ENCODE assay signal across 10 cellular contexts in the genomic region with DNA sequence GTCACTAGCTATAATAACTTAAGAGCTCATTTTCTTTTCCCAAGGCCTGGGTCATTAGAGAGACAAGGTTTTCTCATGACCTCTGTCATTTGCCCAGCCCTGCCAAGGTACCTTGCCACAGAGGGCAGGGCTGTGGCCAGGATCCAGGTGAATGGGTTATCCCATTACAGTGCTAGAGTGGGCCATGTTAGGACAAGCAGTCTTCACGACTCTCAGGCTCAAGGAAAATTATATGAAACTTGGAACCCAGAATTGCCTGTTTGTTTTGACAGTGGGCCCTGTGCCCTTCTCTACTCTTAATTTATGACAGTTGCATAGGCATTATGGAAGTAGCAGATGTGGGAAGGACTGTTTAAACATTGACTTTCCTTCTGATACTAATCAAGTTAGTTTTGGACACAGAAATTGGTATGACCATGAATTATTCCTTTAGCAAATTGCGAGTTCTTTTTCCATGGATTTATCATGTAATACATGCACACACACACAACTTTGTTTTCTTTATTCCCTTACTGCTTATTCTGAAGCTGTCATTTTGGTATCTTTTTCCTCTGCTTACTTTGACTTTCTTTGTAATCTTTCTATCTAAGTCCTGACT. TPM values are rescaled to one million over a fixed set of nuclear protein-coding genes. Genes with fewer than 3 reads are reported as not detected.
DNase-seq lines count a peak whose midpoint lies in the region; ATAC-seq, FAIRE-seq and TF ChIP-seq lines count a peak whose summit lies in the region.
"Had no signal": no experiment of that assay in that cellular context is flagged by ENCODE, and none has a peak within 500 bp of the region (broad histone marks: within the 10 kb centered on the region; RNA-seq: fewer than 3 reads in every experiment).

No MANE protein-coding gene starts in this region.

- H3K4me2 ChIP-seq in HepG2 (ENCODE audit: low read depth, low read length) = peak overlapping the region; percentile 15; the same call in 1 of the 2 replicates

- CTCF ChIA-PET in HepG2 (lab: Yijun Ruan, JAX; ENCODE audit: low intra/inter-chr PET ratio, low total read pairs) = no interaction called here

- H3K27me3 ChIP-seq in HepG2 (ENCODE audit: control insufficient read depth in 1 of 2, insufficient read depth in 2 of 2, low read length in 2 of 2) (no peaks in the 10 kb centered on the region), vagina (no peaks in the 10 kb centered on the region)

- H3K4me1 Mint-ChIP-seq in stimulated activated naive CD8-positive, alpha-beta T cell treated with anti-CD3 and anti-CD28 coated beads, Interleukin-15, Interleukin-2, amounts not matched to agents 100 ng/mL and 50 ng/mL, for 24 hours (ENCODE audit: low read depth) = peaks cover 28% of the 10 kb centered on the region
- peaks cover 16% of the 10 kb centered on the region for H3K4me1 Mint-ChIP-seq in mesothelial cell of epicardium

- no peak overlapping the region for H3K4me3 ChIP-seq in HepG2 (replicated peaks in 1 of 3; ENCODE audit: insufficient read depth in 1 of 3, low read depth in 2 of 3, low read length in 3 of 3)
- no peak overlapping the region for H3K4me3 ChIP-seq in vagina

- H3K9me3 ChIP-seq in HepG2 (ENCODE audit: low read length) (no peaks in the 10 kb centered on the region), vagina (no peaks in the 10 kb centered on the region)

- no peaks in the 10 kb centered on the region for H3K9me3 Mint-ChIP-seq in stimulated activated naive CD8-positive, alpha-beta T cell treated with anti-CD3 and anti-CD28 coated beads, Interleukin-15, Interleukin-2, amounts not matched to agents 100 ng/mL and 50 ng/mL, for 24 hours
- no peaks in the 10 kb centered on the region for H3K9me3 Mint-ChIP-seq in activated naive CD4-positive, alpha-beta T cell treated with anti-CD3 and anti-CD28 coated beads, Interleukin-2, amount 50 U/mL, for 72 hours
- H3K9me3 Mint-ChIP-seq in mesothelial cell of epicardium = no peaks in the 10 kb centered on the region

- H3K36me3 Mint-ChIP-seq in stimulated activated naive CD8-positive, alpha-beta T cell treated with anti-CD3 and anti-CD28 coated beads, Interleukin-15, Interleukin-2, amounts not matched to agents 100 ng/mL and 50 ng/mL, for 24 hours (ENCODE audit: low read depth) = no peaks in the 10 kb centered on the region
- peaks cover 0 to 15% of the 10 kb centered on the region in 2 donors for H3K36me3 Mint-ChIP-seq in activated naive CD4-positive, alpha-beta T cell treated with anti-CD3 and anti-CD28 coated beads, Interleukin-2, amount 50 U/mL, for 72 hours
- no peaks in the 10 kb centered on the region for H3K36me3 Mint-ChIP-seq in mesothelial cell of epicardium

- POLR2A ChIA-PET in HepG2 (lab: Yijun Ruan, JAX) = interaction anchor here (0.9 to 2.3 kb wide), 6 partner anchors 8 to 76 kb away, joined by 3 to 8 read pairs (median 4); a partner anchor contains a TSS

- in situ Hi-C loops in HepG2 (cut with HindIII; ENCODE audit: extremely low pct_ligation_motif_present, low pct_unique_long_range_greater_than_20kb) = loop anchor here (10.0 kb wide), 1 partner anchor 76 kb away; no protein-coding TSS in a partner anchor

- H3K9ac ChIP-seq in HepG2 (ENCODE audit: insufficient read depth, low read depth, low read length) = peak overlapping the region; percentile 13; the same call in 1 of the 2 replicates

- TF ChIP-seq RAD21 in HepG2 (CRISPR knock-in tag; IDR thresholded peaks at IDR 0.05) = no peak

- DNase-seq in stimulated activated naive CD8-positive, alpha-beta T cell treated with anti-CD3 and anti-CD28 coated beads, Interleukin-15, Interleukin-2, amounts not matched to agents 100 U/mL and 50 U/mL, for 24 hours = no peak
- DNase-seq in activated naive CD4-positive, alpha-beta T cell treated with anti-CD3 and anti-CD28 coated beads, Interleukin-2, amount 50 U/mL, for 72 hours (ENCODE audit: low spot score in 2 of 2) = no peak
- DNase-seq in HepG2 (ENCODE audit: low spot score) = no peak
- no peak for DNase-seq in vagina (ENCODE audit: extremely low spot score in 2 of 2)
- DNase-seq in mesothelial cell of epicardium (ENCODE audit: low spot score in 2 of 2, unreplicated experiment in 2 of 2) = no peak
- no peak for DNase-seq in kidney glomerular epithelial cell (lab: John Stamatoyannopoulos, UW)
- no peak for DNase-seq in NAMALWA (ENCODE audit: low spot score)
- DNase-seq: activated effector memory CD4-positive, alpha-beta T cell treated with Interleukin-2 at 50 U/mL for 16 hours; NK-92 treated with Interleukin-12 subunit alpha and Interleukin-12 subunit beta, amount 100 ng/mL, for 24 hours had no signal

- H3K4me1 ChIP-seq in HepG2 (ENCODE audit: insufficient read depth, low read length) (peaks cover 74% of the 10 kb centered on the region), vagina (peaks cover 45% of the 10 kb centered on the region)

- no peak for FAIRE-seq in HepG2 (lab: Jason Lieb, UNC)

- intact Hi-C loops in HepG2 (cut with micrococcal nuclease; ENCODE audit: unreplicated experiment) (loop anchor here (1.0 to 10.0 kb wide), 4 partner anchors 26 to 64 kb away; a partner anchor contains a TSS), vagina (cut with DNase I) (no loop called here)

- H2AFZ ChIP-seq in HepG2 (ENCODE audit: low read length) = no peak overlapping the region

- WGBS in HepG2 (ENCODE audit: low lambda C conversion rate) = 98% methylated on average over 2 of the region's 2 CpGs

- no peak overlapping the region for H3K4me3 Mint-ChIP-seq in stimulated activated naive CD8-positive, alpha-beta T cell treated with anti-CD3 and anti-CD28 coated beads, Interleukin-15, Interleukin-2, amounts not matched to agents 100 ng/mL and 50 ng/mL, for 24 hours
- H3K4me3 Mint-ChIP-seq in mesothelial cell of epicardium = no peak overlapping the region

- no TSS peak for BruUV-seq in HepG2 (replicated peaks; lab: Mats Ljungman, UMichigan)

- no peaks in the 10 kb centered on the region; the same call in 1 of the 2 replicates for H4K20me1 ChIP-seq in HepG2 (ENCODE audit: insufficient read depth, low read length)

- H3K27ac Mint-ChIP-seq in stimulated activated naive CD8-positive, alpha-beta T cell treated with anti-CD3 and anti-CD28 coated beads, Interleukin-15, Interleukin-2, amounts not matched to agents 100 ng/mL and 50 ng/mL, for 24 hours = peak overlapping the region; percentile 73
- H3K27ac Mint-ChIP-seq in activated naive CD4-positive, alpha-beta T cell treated with anti-CD3 and anti-CD28 coated beads, Interleukin-2, amount 50 U/mL, for 72 hours = peak overlapping the region; percentile 76 to 83
- H3K27ac Mint-ChIP-seq in mesothelial cell of epicardium = no peak overlapping the region

- no peak for TF ChIP-seq CTCF in HepG2 (CRISPR knock-in tag; IDR thresholded peaks at IDR 0.05)
- TF ChIP-seq CTCF in vagina (IDR thresholded peaks at IDR 0.05) = no peak
- no peak for TF ChIP-seq CTCF in mesothelial cell of epicardium (IDR thresholded peaks at IDR 0.05; ENCODE audit: unreplicated experiment)

- no peaks in the 10 kb centered on the region for H3K27me3 Mint-ChIP-seq in stimulated activated naive CD8-positive, alpha-beta T cell treated with anti-CD3 and anti-CD28 coated beads, Interleukin-15, Interleukin-2, amounts not matched to agents 100 ng/mL and 50 ng/mL, for 24 hours
- no peaks in the 10 kb centered on the region for H3K27me3 Mint-ChIP-seq in mesothelial cell of epicardium (ENCODE audit: low read depth)

- peak overlapping the region; percentile 51 for H3K27ac ChIP-seq in HepG2 (ENCODE audit: extremely low read length, insufficient read depth, low read length)
- H3K27ac ChIP-seq in vagina = peak overlapping the region; percentile 33

- no peak for TF ChIP-seq EP300 in HepG2 (IDR thresholded peaks at IDR 0.05; ENCODE audit: low read depth in 2 of 2, low read length in 2 of 2)
- no peak for TF ChIP-seq EP300 in HepG2 (CRISPR knock-in tag; IDR thresholded peaks at IDR 0.05; ENCODE audit: borderline replicate concordance)

- no peak for ATAC-seq in stimulated activated naive CD8-positive, alpha-beta T cell treated with anti-CD3 and anti-CD28 coated beads, Interleukin-15, Interleukin-2, amounts not matched to agents 100 U/mL and 50 U/mL, for 24 hours
- no peak for ATAC-seq in activated naive CD4-positive, alpha-beta T cell treated with anti-CD3 and anti-CD28 coated beads, Interleukin-2, amount 50 U/mL, for 72 hours
- ATAC-seq in HepG2 = peak; percentile 34

- peaks cover 12 to 49% of the 10 kb centered on the region in 2 experiments for H3K36me3 ChIP-seq in HepG2 (replicated peaks in 1 of 2; ENCODE audit: control insufficient read depth in 1 of 2, insufficient read depth in 2 of 2, low read length in 2 of 2)
- no peaks in the 10 kb centered on the region for H3K36me3 ChIP-seq in vagina

- H3K79me2 ChIP-seq in HepG2 (ENCODE audit: insufficient read depth, low read length) = peaks cover 31% of the 10 kb centered on the region

- TF ChIP-seq POLR2A in HepG2 (IDR thresholded peaks at IDR 0.05; ENCODE audit: insufficient read depth in 1 of 2, low read depth in 2 of 2, low read length in 2 of 2) (no peak), vagina (IDR thresholded peaks at IDR 0.05) (no peak)

RNA-seq across cellular contexts. Expression of a gene that starts 41.8 kb away (rescaled TPM):
- total RNA-seq in activated naive CD4-positive, alpha-beta T cell treated with anti-CD3 and anti-CD28 coated beads, Interleukin-2, amount 50 U/mL, for 72 hours = 1 to 10 TPM in 1 of 2 donors, under 1 TPM in 1; 0.77 to 3.1 TPM
- 10.2 and 15.8 TPM in 2 replicates for total RNA-seq in HepG2 (2016; rRNA removed; fragmentation: Illumina TruSeq; extraction: Trizol)
- total RNA-seq in HepG2 (2016; cell fraction: cytosol; rRNA removed; fragmentation: Illumina TruSeq; extraction: Trizol; ENCODE audit: low read depth) = 0.79 and 0.91 TPM in 2 replicates
- total RNA-seq in HepG2 (2016; cell fraction: insoluble cytoplasmic fraction; rRNA removed; fragmentation: Illumina TruSeq; extraction: Trizol) = 9.7 and 15.3 TPM in 2 replicates
- total RNA-seq in HepG2 (2016; cell fraction: membrane; rRNA removed; fragmentation: Illumina TruSeq; extraction: Trizol) = 2.3 and 3.0 TPM in 2 replicates
- 25.3 and 27.8 TPM in 2 replicates for total RNA-seq in HepG2 (2016; cell fraction: nucleus; rRNA removed; fragmentation: Illumina TruSeq; extraction: Trizol)
- 49.3 and 58.3 TPM in 2 replicates for polyA plus RNA-seq in HepG2 (2011; rRNA removed)
- 24.9 and 38.8 TPM in 2 replicates for polyA plus RNA-seq in HepG2 (2011; cell fraction: cytosol; rRNA removed)
- polyA plus RNA-seq in HepG2 (2011; cell fraction: nucleus; rRNA removed) = 27.4 and 30.0 TPM in 2 replicates
- polyA plus RNA-seq in HepG2 (2012) = 40.3 and 49.9 TPM in 2 replicates
- polyA plus RNA-seq in HepG2 (2016; cell fraction: cytosol; fragmentation: Illumina TruSeq; extraction: Trizol; ENCODE audit: low read depth) = 0.17 and 0.20 TPM in 2 replicates
- polyA plus RNA-seq in HepG2 (2016; cell fraction: insoluble cytoplasmic fraction; fragmentation: Illumina TruSeq; extraction: Trizol; ENCODE audit: low read depth) = 3.7 TPM in 2 replicates
- polyA plus RNA-seq in HepG2 (2016; cell fraction: membrane; fragmentation: Illumina TruSeq; extraction: Trizol; ENCODE audit: low read depth) = 0.45 and 0.72 TPM in 2 replicates
- polyA plus RNA-seq in HepG2 (2016; cell fraction: nucleus; fragmentation: Illumina TruSeq; extraction: Trizol; ENCODE audit: insufficient read depth, low read depth) = 15.1 and 16.2 TPM in 2 replicates
- 19.4 and 121 TPM in 2 replicates for polyA minus RNA-seq in HepG2 (2011; rRNA and poly(A)+ RNA removed; ENCODE audit: low replicate concordance)
- polyA minus RNA-seq in HepG2 (2011; cell fraction: cytosol; rRNA and poly(A)+ RNA removed) = 105 and 135 TPM in 2 replicates
- polyA minus RNA-seq in HepG2 (2011; cell fraction: nucleus; rRNA and poly(A)+ RNA removed) = 209 and 232 TPM in 2 replicates
- 18.4 TPM for total RNA-seq in vagina
- 4.1 to 4.7 TPM (median 4.1 TPM) in 3 replicates for total RNA-seq in mesothelial cell of epicardium
